7 cellular contexts compared by ENCODE assay signal in the genomic region with DNA sequence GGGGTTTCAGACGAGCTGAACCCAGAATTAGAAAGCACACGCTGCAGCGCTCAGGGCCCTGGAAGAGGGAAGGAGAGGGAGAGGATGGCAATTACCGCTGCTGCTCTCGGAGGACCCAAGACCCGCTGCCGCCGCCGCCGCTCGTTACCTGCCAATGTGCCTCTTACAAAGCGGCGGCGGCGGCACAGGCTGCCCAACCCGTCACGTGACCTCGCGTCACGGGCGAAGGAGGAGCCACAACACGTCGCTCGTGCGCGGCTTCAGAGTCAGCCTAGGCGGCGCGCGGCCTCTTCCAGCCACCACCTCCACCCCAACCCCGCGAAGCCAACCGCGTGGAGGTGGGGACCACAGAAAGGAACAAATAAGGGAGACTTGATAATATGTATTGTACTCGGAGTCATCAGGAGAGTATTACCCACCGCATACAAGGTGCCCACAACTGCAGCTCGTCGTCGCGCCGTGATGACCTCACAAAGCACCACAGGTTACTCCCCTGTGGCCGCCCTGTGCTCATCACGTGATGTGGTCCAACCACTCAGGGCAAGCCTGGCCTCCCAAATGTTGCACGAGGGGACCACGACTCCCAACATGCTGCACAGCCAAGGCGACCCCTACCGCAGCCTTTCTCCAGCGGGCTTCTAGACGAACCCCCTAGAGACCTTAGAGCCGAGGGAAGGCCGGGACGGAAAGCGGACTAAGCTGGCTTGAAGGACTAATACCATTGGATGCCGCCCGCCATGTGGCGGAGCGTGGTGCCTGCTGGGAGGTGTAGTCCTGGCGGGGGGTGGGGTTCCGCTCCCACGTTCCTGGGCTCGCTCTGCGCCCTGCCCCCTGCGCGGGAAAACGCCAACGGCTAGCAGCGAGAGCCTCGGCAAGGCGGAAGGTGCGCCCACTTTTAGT. TPM values are rescaled to one million over a fixed set of nuclear protein-coding genes. Genes with fewer than 3 reads are reported as not detected.
DNase-seq lines count a peak whose midpoint lies in the region; ATAC-seq and TF ChIP-seq lines count a peak whose summit lies in the region.

A gene with protein sequence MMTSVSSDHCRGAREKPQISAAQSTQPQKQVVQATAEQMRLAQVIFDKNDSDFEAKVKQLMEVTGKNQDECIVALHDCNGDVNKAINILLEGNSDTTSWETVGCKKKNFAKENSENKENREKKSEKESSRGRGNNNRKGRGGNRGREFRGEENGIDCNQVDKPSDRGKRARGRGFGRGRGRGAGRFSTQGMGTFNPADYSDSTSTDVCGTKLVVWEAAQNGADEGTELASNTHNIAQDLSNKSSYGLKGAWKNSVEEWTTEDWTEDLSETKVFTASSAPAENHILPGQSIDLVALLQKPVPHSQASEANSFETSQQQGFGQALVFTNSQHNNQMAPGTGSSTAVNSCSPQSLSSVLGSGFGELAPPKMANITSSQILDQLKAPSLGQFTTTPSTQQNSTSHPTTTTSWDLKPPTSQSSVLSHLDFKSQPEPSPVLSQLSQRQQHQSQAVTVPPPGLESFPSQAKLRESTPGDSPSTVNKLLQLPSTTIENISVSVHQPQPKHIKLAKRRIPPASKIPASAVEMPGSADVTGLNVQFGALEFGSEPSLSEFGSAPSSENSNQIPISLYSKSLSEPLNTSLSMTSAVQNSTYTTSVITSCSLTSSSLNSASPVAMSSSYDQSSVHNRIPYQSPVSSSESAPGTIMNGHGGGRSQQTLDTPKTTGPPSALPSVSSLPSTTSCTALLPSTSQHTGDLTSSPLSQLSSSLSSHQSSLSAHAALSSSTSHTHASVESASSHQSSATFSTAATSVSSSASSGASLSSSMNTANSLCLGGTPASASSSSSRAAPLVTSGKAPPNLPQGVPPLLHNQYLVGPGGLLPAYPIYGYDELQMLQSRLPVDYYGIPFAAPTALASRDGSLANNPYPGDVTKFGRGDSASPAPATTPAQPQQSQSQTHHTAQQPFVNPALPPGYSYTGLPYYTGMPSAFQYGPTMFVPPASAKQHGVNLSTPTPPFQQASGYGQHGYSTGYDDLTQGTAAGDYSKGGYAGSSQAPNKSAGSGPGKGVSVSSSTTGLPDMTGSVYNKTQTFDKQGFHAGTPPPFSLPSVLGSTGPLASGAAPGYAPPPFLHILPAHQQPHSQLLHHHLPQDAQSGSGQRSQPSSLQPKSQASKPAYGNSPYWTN (minus strand): TSS at position 158 of the 900 bp plus-strand sequence. CDS start 31,739 bp downstream, outside the sequence.

- in situ Hi-C loops in astrocyte of the cerebellum (cut with HindIII; ENCODE audit: low sequenced_read_pairs), result no loop called here

- H3K79me2 ChIP-seq in hepatocyte, result peaks cover 46% of the 10 kb centered on the region

- TF ChIP-seq POLR2A in GM18505 (IDR thresholded peaks at IDR 0.05; ENCODE audit: borderline replicate concordance, extremely low read depth, insufficient read depth, insufficient read length), result peak; percentile 97

- H2AFZ ChIP-seq in hepatocyte, result peak within 1 kb of the TSS; percentile 78

- peak within 1 kb of the TSS; percentile 80 for H3K4me2 ChIP-seq in hepatocyte

- no peaks in the 10 kb centered on the region for H3K9me3 ChIP-seq in hepatocyte (ENCODE audit: low read depth)

- ATAC-seq in GM18505 (IDR thresholded peaks at IDR 0.05; ENCODE audit: unreplicated experiment) (peak; percentile 78), HG02973 (IDR thresholded peaks at IDR 0.05; ENCODE audit: unreplicated experiment) (peak; percentile 68)

- peaks cover 26% of the 10 kb centered on the region for H4K20me1 ChIP-seq in hepatocyte (ENCODE audit: insufficient read depth, poor library complexity, severe bottlenecking)

- H3K36me3 ChIP-seq in hepatocyte (replicated peaks; ENCODE audit: insufficient read depth, low read depth), result no peaks in the 10 kb centered on the region

- H3K9me2 ChIP-seq in hepatocyte (replicated peaks; ENCODE audit: insufficient read depth), result no peaks in the 10 kb centered on the region

- WGBS in hepatocyte (ENCODE audit: low lambda C conversion rate, missing lambda C conversion rate), result under 1% methylated on average over 66 of the region's 70 CpGs

- H3K27ac ChIP-seq in hepatocyte, result peak within 1 kb of the TSS; percentile 98

- peaks cover 16% of the 10 kb centered on the region for H3K4me1 ChIP-seq in hepatocyte (ENCODE audit: insufficient read depth)

- TF ChIP-seq CTCF in astrocyte of the cerebellum (IDR thresholded peaks at IDR 0.05; ENCODE audit: low read depth, low read length, missing control alignments) (no peak), hepatocyte (IDR thresholded peaks at IDR 0.05; ENCODE audit: poor library complexity) (no peak)

- H3K27me3 ChIP-seq in hepatocyte, result no peaks in the 10 kb centered on the region

- DNase-seq in NCI-H2029 (lab: John Stamatoyannopoulos, UW), result peak; percentile 95
- peak; percentile 93 for DNase-seq in T-helper 22 cell (ENCODE audit: low read depth)
- peak; percentile 93 for DNase-seq in astrocyte of the cerebellum (ENCODE audit: low read depth)
- DNase-seq in hepatocyte (ENCODE audit: low spot score), result peak; percentile 99
- DNase-seq in retina, result peak; percentile 100

- H3K4me3 ChIP-seq in astrocyte of the cerebellum (ENCODE audit: low read depth, low read length) (peak within 1 kb of the TSS; percentile 96), hepatocyte (peak within 1 kb of the TSS; percentile 42)

RNA-seq across cellular contexts. Expression of the gene that starts here (rescaled TPM):
- 22.9 and 24.9 TPM in 2 replicates for total RNA-seq in hepatocyte
- 22.4 and 31.2 TPM in 2 replicates for polyA plus RNA-seq in hepatocyte

Comparison
In these comparisons a context has a peak if more than half of its experiments do, and no peak if none do; other contexts are left out.
1. Peak in every context shown above with its lines: DNase-seq, ATAC-seq, H3K4me3 ChIP-seq and H3K27ac ChIP-seq.